12 cellular contexts compared by ENCODE assay signal in genomic region chr10:110794808-110795207, GRCh38.
DNase-seq lines count a peak whose midpoint lies in the region; ATAC-seq, FAIRE-seq and TF ChIP-seq lines count a peak whose summit lies in the region.
"Had no signal": no experiment of that assay in that cellular context is flagged by ENCODE, and none has a peak within 500 bp of the region (broad histone marks: within the 10 kb centered on the region; RNA-seq: fewer than 3 reads in every experiment).

No MANE protein-coding gene starts in this region.

- no peak overlapping the region; the same call in 1 of the 2 replicates for H4K8ac ChIP-seq in H1 (ENCODE audit: extremely low read depth, insufficient read depth, low read length)

- TF ChIP-seq CTCF in H1 (IDR thresholded peaks at IDR 0.05; ENCODE audit: control extremely low read depth in 1 of 3, insufficient read depth in 1 of 3, low read depth in 1 of 3, low read length in 3 of 3) (no peak), CD14-positive monocyte (IDR thresholded peaks at IDR 0.05) (no peak)

- no peak for TF ChIP-seq POLR2A in H1 (IDR thresholded peaks at IDR 0.05; ENCODE audit: control extremely low read depth in 1 of 2, low read depth in 2 of 2, low read length in 2 of 2)

- intact Hi-C loops in CD14-positive monocyte (cut with micrococcal nuclease), result no loop called here

- FAIRE-seq in H1 (lab: Jason Lieb, UNC), result no peak
- FAIRE-seq: astrocyte had no signal

- ATAC-seq in HG02852 (IDR thresholded peaks at IDR 0.05; ENCODE audit: unreplicated experiment) (no peak), GM21381 (IDR thresholded peaks at IDR 0.05; ENCODE audit: unreplicated experiment) (no peak)
- ATAC-seq: activated CD8-positive, alpha-beta memory T cell treated with anti-CD3 and anti-CD28 coated beads, Interleukin-2, amount 10 ng/mL, durations not matched to agents 7 days and 5 days; T-cell had no signal

- no peak overlapping the region for H3K4me3 Mint-ChIP-seq in CD14-positive monocyte
- H3K4me3 Mint-ChIP-seq: activated CD8-positive, alpha-beta memory T cell treated with anti-CD3 and anti-CD28 coated beads, Interleukin-2, amount 10 ng/mL, durations not matched to agents 7 days and 5 days; T-cell had no signal

- H2AK5ac ChIP-seq in H1 (ENCODE audit: low read depth, low read length), result no peak overlapping the region

- no peak overlapping the region for H2BK5ac ChIP-seq in H1 (ENCODE audit: low read depth, low read length)

- H3K4me2 ChIP-seq in H1 (ENCODE audit: insufficient read depth in 1 of 2, low read depth in 2 of 2, low read length in 2 of 2), result no peak overlapping the region

- TF ChIP-seq EP300 in H1 (IDR thresholded peaks at IDR 0.05; ENCODE audit: borderline replicate concordance in 1 of 2, low read depth in 2 of 2, low read length in 2 of 2), result no peak

- no peaks in the 10 kb centered on the region for H3K27me3 ChIP-seq in H1 (replicated peaks in 1 of 4; ENCODE audit: control insufficient read depth in 3 of 4, extremely low read depth in 1 of 4, insufficient read depth in 3 of 4, low read length in 3 of 4)
- H3K27me3 ChIP-seq in muscle layer of duodenum (ENCODE audit: low read depth, low read length), result no peaks in the 10 kb centered on the region

- H2BK15ac ChIP-seq in H1 (ENCODE audit: low read length), result no peak overlapping the region

- H4K20me1 ChIP-seq in H1 (replicated peaks in 1 of 2; ENCODE audit: control insufficient read depth in 1 of 2, insufficient read depth in 2 of 2, low read length in 2 of 2), result no peaks in the 10 kb centered on the region

- H3K36me3 ChIP-seq in H1 (ENCODE audit: control insufficient read depth in 2 of 4, insufficient read depth in 4 of 4, low read length in 3 of 4) (no peaks in the 10 kb centered on the region), muscle layer of duodenum (ENCODE audit: control insufficient read depth in 1 of 2, insufficient read depth in 2 of 2, low read length in 2 of 2) (no peaks in the 10 kb centered on the region)

- no peak overlapping the region for H4K91ac ChIP-seq in H1 (replicated peaks; ENCODE audit: insufficient read length, low read length)

- H2BK120ac ChIP-seq in H1 (replicated peaks; ENCODE audit: low read depth, low read length), result no peak overlapping the region

- H3K23me2 ChIP-seq in H1 (ENCODE audit: low read depth, low read length), result no peaks in the 10 kb centered on the region

- POLR2A ChIA-PET in H1 (lab: Charles Lee; ENCODE audit: partially characterized antibody), result no interaction called here

- no peak overlapping the region for H2BK20ac ChIP-seq in H1 (ENCODE audit: low read length)

- CTCF ChIA-PET in H1 (lab: Charles Lee; ENCODE audit: partially characterized antibody), result interaction anchor here (1.1 to 4.1 kb wide), 5 partner anchors 9 to 156 kb away, joined by 3 to 29 read pairs (median 3); no protein-coding TSS in a partner anchor

- H3K56ac ChIP-seq in H1 (replicated peaks; ENCODE audit: insufficient read length, low read depth, low read length), result no peak overlapping the region

- no peak for TF ChIP-seq RAD21 in H1 (IDR thresholded peaks at IDR 0.05 in 1 of 2, conservative IDR thresholded peaks at IDR 0.05 in 1 of 2; ENCODE audit: low read depth in 2 of 2, low read length in 2 of 2)

- no peak overlapping the region for H3K14ac ChIP-seq in H1 (ENCODE audit: insufficient read length)

- 87% methylated on average over 4 of the region's 4 CpGs; no CpG with 5 or more reads in 1 of the 2 experiments for WGBS in H1 (ENCODE audit: extremely low coverage in 1 of 2, insufficient coverage in 1 of 2, insufficient read length in 1 of 2, insufficient replicate concordance in 2 of 2, low coverage in 1 of 2, low lambda C conversion rate in 2 of 2, missing lambda C conversion rate in 1 of 2), 2 experiments

- H4K5ac ChIP-seq in H1 (ENCODE audit: insufficient read length, low read depth, low read length), result no peak overlapping the region

- no peaks in the 10 kb centered on the region for H3K9me3 ChIP-seq in H1 (ENCODE audit: insufficient read depth in 2 of 2, low read depth in 1 of 2, low read length in 1 of 2)
- H3K9me3 ChIP-seq in muscle layer of duodenum (ENCODE audit: control insufficient read depth in 1 of 2, low read length in 2 of 2), result no peaks in the 10 kb centered on the region

- no peaks in the 10 kb centered on the region for H3K4me1 ChIP-seq in H1 (replicated peaks in 1 of 4; ENCODE audit: control insufficient read depth in 3 of 4, insufficient read depth in 4 of 4, low read length in 3 of 4)
- peaks cover 9 to 37% of the 10 kb centered on the region in 2 donors for H3K4me1 ChIP-seq in muscle layer of duodenum (ENCODE audit: control insufficient read depth in 1 of 2, insufficient read depth in 2 of 2, low read length in 2 of 2)

- H3K36me3 Mint-ChIP-seq in CD14-positive monocyte, result no peaks in the 10 kb centered on the region
- H3K36me3 Mint-ChIP-seq: activated CD8-positive, alpha-beta memory T cell treated with anti-CD3 and anti-CD28 coated beads, Interleukin-2, amount 10 ng/mL, durations not matched to agents 7 days and 5 days; T-cell had no signal

- no peak overlapping the region for H3K4ac ChIP-seq in H1 (replicated peaks; ENCODE audit: insufficient read length, low read depth, low read length)

- no peaks in the 10 kb centered on the region for H3K4me1 Mint-ChIP-seq in CD14-positive monocyte
- H3K4me1 Mint-ChIP-seq: T-cell had no signal

- no peak overlapping the region for H3K27ac Mint-ChIP-seq in CD14-positive monocyte
- H3K27ac Mint-ChIP-seq: activated CD8-positive, alpha-beta memory T cell treated with anti-CD3 and anti-CD28 coated beads, Interleukin-2, amount 10 ng/mL, durations not matched to agents 7 days and 5 days; T-cell had no signal

- H2BK12ac ChIP-seq in H1 (ENCODE audit: low read depth, low read length), result no peak overlapping the region

- no peak overlapping the region for H3K9ac ChIP-seq in H1 (replicated peaks in 1 of 4; ENCODE audit: extremely low read depth in 1 of 4, low read depth in 3 of 4, low read length in 3 of 4)

- peaks cover 0 to 2% (median 0%) of the 10 kb centered on the region in 3 donors for H3K27me3 Mint-ChIP-seq in CD14-positive monocyte (ENCODE audit: low read depth in 3 of 3)
- H3K27me3 Mint-ChIP-seq: activated CD8-positive, alpha-beta memory T cell treated with anti-CD3 and anti-CD28 coated beads, Interleukin-2, amount 10 ng/mL, durations not matched to agents 7 days and 5 days; T-cell had no signal

- H3K23ac ChIP-seq in H1 (ENCODE audit: insufficient read length), result no peak overlapping the region

- peak; percentile 42 for DNase-seq in NCI-H748 (lab: John Stamatoyannopoulos, UW; ENCODE audit: unreplicated experiment)
- DNase-seq in NCI-H748 treated with DMSO at 0.1 percent for 48 hours (lab: John Stamatoyannopoulos, UW), result no peak
- DNase-seq in H1 (ENCODE audit: low read depth in 1 of 2, low spot score in 2 of 2), result no peak
- no peak for DNase-seq in CD14-positive monocyte (ENCODE audit: low spot score)
- no peak for DNase-seq in GM19240 (ENCODE audit: insufficient read length, low spot score)
- DNase-seq: activated CD8-positive, alpha-beta memory T cell treated with anti-CD3 and anti-CD28 coated beads, Interleukin-2, amount 10 ng/mL, durations not matched to agents 7 days and 5 days; stimulated activated CD4-positive, alpha-beta T cell treated with anti-CD3 and anti-CD28 coated beads, Interleukin-1b, Interleukin-23, amount 100 ng/mL, for 48 hours; T-cell had no signal

- no peaks in the 10 kb centered on the region; a peak in 1 of 4 replicates for H3K79me2 ChIP-seq in H1 (ENCODE audit: control insufficient read depth in 1 of 2, insufficient read depth in 2 of 2, low read length in 2 of 2)

- peak overlapping the region; percentile 59 for H2AFZ ChIP-seq in H1 (ENCODE audit: low read length)

- H3K79me1 ChIP-seq in H1 (ENCODE audit: low read depth, low read length), result no peaks in the 10 kb centered on the region

- H3K4me3 ChIP-seq in H1 (ENCODE audit: extremely low read depth in 1 of 4, insufficient read depth in 2 of 4, low read depth in 3 of 4, low read length in 4 of 4) (no peak overlapping the region), muscle layer of duodenum (ENCODE audit: low read depth in 1 of 2, low read length in 2 of 2) (no peak overlapping the region)

- no peaks in the 10 kb centered on the region for H3K9me3 Mint-ChIP-seq in CD14-positive monocyte
- H3K9me3 Mint-ChIP-seq: T-cell had no signal

- H3K27ac ChIP-seq in H1 (ENCODE audit: low read depth, low read length), result no peak overlapping the region
- peak overlapping the region; percentile 22 for H3K27ac ChIP-seq in muscle layer of duodenum (ENCODE audit: low read length)

- H3K18ac ChIP-seq in H1 (ENCODE audit: extremely low read depth, low read length), result no peak overlapping the region

TF ChIP-seq in H1, 55 proteins besides CTCF, POLR2A, EP300 and RAD21:
- TF ChIP-seq TCF12 (IDR thresholded peaks at IDR 0.05; ENCODE audit: low read depth, low read length), result no peak
- no peak for TF ChIP-seq SIX5 (IDR thresholded peaks at IDR 0.05; ENCODE audit: low read depth, low read length)
- TF ChIP-seq PHF8 (conservative IDR thresholded peaks at IDR 0.05; ENCODE audit: low read depth, low read length), result no peak
- TF ChIP-seq CTBP2 (IDR thresholded peaks at IDR 0.05; ENCODE audit: borderline replicate concordance, insufficient read depth, insufficient read length, low read length), result no peak
- no peak for TF ChIP-seq NRF1 (IDR thresholded peaks at IDR 0.05; ENCODE audit: low read depth, low read length)
- no peak for TF ChIP-seq SRF (IDR thresholded peaks at IDR 0.05; ENCODE audit: low read depth, low read length)
- no peak for TF ChIP-seq SUZ12 (IDR thresholded peaks at IDR 0.05; ENCODE audit: low read length)
- TF ChIP-seq MAFK (IDR thresholded peaks at IDR 0.05; ENCODE audit: low read depth, low read length), result no peak
- TF ChIP-seq CEBPB (IDR thresholded peaks at IDR 0.05; ENCODE audit: low read depth, low read length), result no peak
